In the genomic region with DNA sequence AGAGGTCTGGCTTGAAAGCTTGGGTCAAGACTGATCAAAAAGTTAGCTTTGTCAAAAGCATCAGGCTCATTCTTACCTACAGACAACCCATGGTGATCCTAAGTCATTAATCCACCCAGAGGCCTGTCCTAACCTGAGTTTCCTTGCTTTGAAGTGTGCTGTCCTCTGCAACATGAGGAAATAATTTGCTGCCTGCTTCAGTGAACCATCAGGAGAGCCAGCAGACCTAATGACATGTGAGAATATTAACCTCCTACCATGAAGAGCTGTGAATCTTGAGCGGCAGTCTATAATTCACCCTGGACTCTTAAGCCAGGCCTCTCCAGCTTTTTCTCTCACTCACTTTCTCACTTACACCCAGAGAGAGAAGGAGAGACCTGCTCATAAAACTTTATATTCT, we compare ENCODE assay signal across 26 cellular contexts.
"Had no signal": no experiment of that assay in that cellular context is flagged by ENCODE, and none has a peak within 500 bp of the region (broad histone marks: within the 10 kb centered on the region; RNA-seq: fewer than 3 reads in every experiment).

No MANE protein-coding gene starts in this region.

- H3K27ac Mint-ChIP-seq: dendritic cell treated with granulocyte-macrophage colony-stimulating factor and Interleukin-4, amounts not matched to agents 40 ng/mL and 50 ng/mL, for 4 days; effector memory CD8-positive, alpha-beta T cell; endodermal cell; mesothelial cell of epicardium; naive B cell had no signal

- H3K36me3 ChIP-seq: colonic mucosa, esophagus squamous epithelium, gastrocnemius medialis, heart right ventricle, left ventricle myocardium inferior, lower lobe of right lung had no signal

- H3K36me3 Mint-ChIP-seq: mesothelial cell of epicardium, naive B cell had no signal

- H3K4me1 Mint-ChIP-seq: endodermal cell, naive B cell had no signal

- FAIRE-seq: endometrium, islet of Langerhans, keratinocyte had no signal

- ATAC-seq: effector memory CD8-positive, alpha-beta T cell; esophagus mucosa; gastrocnemius medialis; heart right ventricle; left cardiac atrium; left lobe of liver; lower lobe of right lung; mucosa of descending colon had no signal

- H3K9me3 Mint-ChIP-seq: dendritic cell treated with granulocyte-macrophage colony-stimulating factor and Interleukin-4, amounts not matched to agents 40 ng/mL and 50 ng/mL, for 4 days; effector memory CD8-positive, alpha-beta T cell; endodermal cell; mesothelial cell of epicardium; naive B cell had no signal

- H3K27me3 ChIP-seq: colonic mucosa, esophagus squamous epithelium, gastrocnemius medialis, heart right ventricle had no signal

- H3K4me3 ChIP-seq: colonic mucosa, esophagus squamous epithelium, gastrocnemius medialis, heart right ventricle, left ventricle myocardium inferior, lower lobe of right lung, mucosa of descending colon had no signal

- H3K4me3 Mint-ChIP-seq: dendritic cell treated with granulocyte-macrophage colony-stimulating factor and Interleukin-4, amounts not matched to agents 40 ng/mL and 50 ng/mL, for 4 days; effector memory CD8-positive, alpha-beta T cell; endodermal cell; mesothelial cell of epicardium; naive B cell had no signal

- DNase-seq: colonic mucosa; cortex of kidney; effector CD8-positive, alpha-beta T cell; effector memory CD8-positive, alpha-beta T cell; endodermal cell; erythroblast; esophagus squamous epithelium; foreskin fibroblast; foreskin melanocyte; gastrocnemius medialis; glutamatergic neuron; heart right ventricle; hippocampal formation; left cardiac atrium; left ventricle myocardium inferior; lower lobe of right lung; mesenchymal stem cell; mucosa of descending colon; naive B cell had no signal

- H3K27me3 Mint-ChIP-seq: dendritic cell treated with granulocyte-macrophage colony-stimulating factor and Interleukin-4, amounts not matched to agents 40 ng/mL and 50 ng/mL, for 4 days; naive B cell had no signal
